Comparison of ENCODE assay signal across 17 cellular contexts in genomic region chr1:84884671-84885389, GRCh38. TPM values are rescaled to one million over a fixed set of nuclear protein-coding genes. Genes with fewer than 3 reads are reported as not detected.
DNase-seq lines count a peak whose midpoint lies in the region; ATAC-seq and TF ChIP-seq lines count a peak whose summit lies in the region.
"Had no signal": no experiment of that assay in that cellular context is flagged by ENCODE, and none has a peak within 500 bp of the region (broad histone marks: within the 10 kb centered on the region; RNA-seq: fewer than 3 reads in every experiment).

No MANE protein-coding gene starts in this region.

- H3K79me1 ChIP-seq in IMR-90 (ENCODE audit: low read depth in 1 of 2, low read length in 2 of 2): no peaks in the 10 kb centered on the region; a peak in 1 of 4 replicates

- H3K27me3 ChIP-seq in IMR-90 (ENCODE audit: control insufficient read depth, insufficient read depth, low read length) (no peaks in the 10 kb centered on the region), right atrium auricular region (no peaks in the 10 kb centered on the region)
- H3K27me3 ChIP-seq: transverse colon had no signal

- H2BK15ac ChIP-seq in IMR-90 (ENCODE audit: low read depth, low read length): no peak overlapping the region

- H2BK20ac ChIP-seq in IMR-90 (ENCODE audit: low read depth, low read length): peak overlapping the region; percentile 56; the same call in 1 of the 2 replicates

- peak overlapping the region; percentile 35; the same call in 1 of the 2 replicates for H2BK120ac ChIP-seq in IMR-90 (ENCODE audit: low read depth, low read length)

- intact Hi-C loops in IMR-90 (cut with micrococcal nuclease): no loop called here

- no peak overlapping the region for H4K91ac ChIP-seq in IMR-90 (ENCODE audit: insufficient read depth, low read depth, low read length)

- no peaks in the 10 kb centered on the region for H4K20me1 ChIP-seq in IMR-90 (ENCODE audit: insufficient read depth, low read length)

- no peak overlapping the region for H3K23ac ChIP-seq in IMR-90 (ENCODE audit: low read depth, low read length)

- H3K27ac ChIP-seq in IMR-90 (ENCODE audit: insufficient read depth, low read length) (no peak overlapping the region), epithelial cell of prostate (peak overlapping the region; percentile 69), right atrium auricular region (peak overlapping the region; percentile 42 to 73)
- H3K27ac ChIP-seq: gastroesophageal sphincter, transverse colon had no signal

- DNase-seq in AG08395 (ENCODE audit: low spot score) (peak; percentile 35), IMR-90 (no peak), epithelial cell of prostate (ENCODE audit: low read depth, low spot score) (no peak), right atrium auricular region (ENCODE audit: low spot score) (no peak), NCI-H1436 treated with DMSO at 0.1 percent for 48 hours (lab: John Stamatoyannopoulos, UW) (no peak), iPS-NIHi11 (ENCODE audit: low spot score) (no peak), hepatic stellate cell (ENCODE audit: low spot score) (no peak)
- DNase-seq: ACHN; activated naive CD4-positive, alpha-beta T cell treated with anti-CD3 and anti-CD28 coated beads for 36 hours; GDM1; immature natural killer cell; NCI-H1105; SIG-M5; transverse colon had no signal

- no peak overlapping the region for H4K5ac ChIP-seq in IMR-90 (ENCODE audit: low read depth, low read length)

- H3K9me3 ChIP-seq in IMR-90 (ENCODE audit: control insufficient read depth, insufficient read depth, low read length): no peaks in the 10 kb centered on the region
- no peaks in the 10 kb centered on the region for H3K9me3 ChIP-seq in right atrium auricular region
- H3K9me3 ChIP-seq: transverse colon had no signal

- no CpG with 5 or more reads among the region's 7 CpGs for WGBS in IMR-90 (ENCODE audit: extremely low coverage in 2 of 2, insufficient read length in 1 of 2), 2 experiments

- H2AFZ ChIP-seq in IMR-90 (replicated peaks; ENCODE audit: low read length, poor library complexity): no peak overlapping the region

- dilution Hi-C loops in IMR-90 (cut with HindIII; ENCODE audit: low sequenced_read_pairs, unreplicated experiment): no loop called here

- H3K4me1 ChIP-seq in IMR-90 (ENCODE audit: control insufficient read depth, insufficient read depth, low read length) (peaks cover 5% of the 10 kb centered on the region), right atrium auricular region (peaks cover 0 to 25% of the 10 kb centered on the region in 2 donors)
- H3K4me1 ChIP-seq: gastroesophageal sphincter, transverse colon had no signal

- no peak overlapping the region for H3K4me3 ChIP-seq in IMR-90 (ENCODE audit: insufficient read depth, low read depth, low read length)
- H3K4me3 ChIP-seq in right atrium auricular region: no peak overlapping the region
- H3K4me3 ChIP-seq: gastroesophageal sphincter, transverse colon had no signal

- no peak overlapping the region for H2AK5ac ChIP-seq in IMR-90 (ENCODE audit: low read depth, low read length)

- H3K36me3 ChIP-seq in IMR-90 (ENCODE audit: control insufficient read depth, insufficient read depth, low read length) (no peaks in the 10 kb centered on the region), right atrium auricular region (no peaks in the 10 kb centered on the region)
- H3K36me3 ChIP-seq: gastroesophageal sphincter, transverse colon had no signal

- H3K18ac ChIP-seq in IMR-90 (ENCODE audit: low read depth, low read length): no peak overlapping the region; the same call in 1 of the 2 replicates

- CTCF ChIA-PET in IMR-90 (lab: Yijun Ruan, JAX): interaction anchor here (0.7 kb wide), 1 partner anchor 23 kb away, joined by 3 read pairs; no protein-coding TSS in a partner anchor

- H3K56ac ChIP-seq in IMR-90 (ENCODE audit: extremely low read depth, insufficient read depth, low read length): no peak overlapping the region

- H3K14ac ChIP-seq in IMR-90 (replicated peaks; ENCODE audit: low read depth, low read length): no peak overlapping the region

- TF ChIP-seq RAD21 in IMR-90 (IDR thresholded peaks at IDR 0.05; ENCODE audit: low read length): no peak

- in situ Hi-C loops in IMR-90 (cut with MboI; ENCODE audit: low sequenced_read_pairs): no loop called here

- ATAC-seq in IMR-90 (ENCODE audit: low read depth): peak; percentile 30
- no peak for ATAC-seq in HG02642 (IDR thresholded peaks at IDR 0.05; ENCODE audit: poor library complexity, unreplicated experiment)
- ATAC-seq: gastroesophageal sphincter; stimulated activated memory B cell treated with anti-CD40 and anti-IgM and Interleukin-4, amounts not matched to agents 10 μg/mL and 1 μg/mL and 100 μg/mL, for 72 hours had no signal

- no peak overlapping the region for H2BK5ac ChIP-seq in IMR-90 (ENCODE audit: low read depth, low read length, poor library complexity, severe bottlenecking)

- no peak for TF ChIP-seq POLR2A in IMR-90 (IDR thresholded peaks at IDR 0.05; ENCODE audit: low read depth, low read length)

- no TSS peak for BruUV-seq in IMR-90 (replicated peaks; lab: Mats Ljungman, UMichigan)

- H3K4ac ChIP-seq in IMR-90 (ENCODE audit: low read depth, low read length): 0 out of 2 replicates have a peak overlapping the region, but pooled peaks have one; percentile 19

- H4K8ac ChIP-seq in IMR-90 (ENCODE audit: low read depth in 2 of 2, low read length in 2 of 2): peak overlapping the region in 1 of 2 experiments; percentile 30; a peak in 1 of 4 replicates

- H2AK9ac ChIP-seq in IMR-90 (replicated peaks; ENCODE audit: low read depth, low read length, poor library complexity): no peak overlapping the region

- no peak overlapping the region for H3K9ac ChIP-seq in IMR-90 (ENCODE audit: low read depth, low read length)

- TF ChIP-seq CTCF in IMR-90 (conservative IDR thresholded peaks at IDR 0.05; ENCODE audit: low read depth, low read length) (no peak), right atrium auricular region (IDR thresholded peaks at IDR 0.05) (no peak)

- H3K4me2 ChIP-seq in IMR-90 (ENCODE audit: low read depth, low read length): no peak overlapping the region

- POLR2A ChIA-PET in IMR-90 (lab: Charles Lee; ENCODE audit: unreplicated experiment): no interaction called here

- H3K9me1 ChIP-seq in IMR-90 (ENCODE audit: insufficient read depth, low read length): peaks cover 2% of the 10 kb centered on the region; the same call in 1 of the 2 replicates

TF ChIP-seq in IMR-90, 13 proteins besides CTCF, POLR2A, EP300 and RAD21:
- TF ChIP-seq MAZ (IDR thresholded peaks at IDR 0.05; ENCODE audit: borderline replicate concordance, low read depth, low read length) (no peak), USF2 (IDR thresholded peaks at IDR 0.05; ENCODE audit: low read depth, low read length) (no peak), MXI1 (IDR thresholded peaks at IDR 0.05; ENCODE audit: borderline replicate concordance, low read depth, low read length) (no peak), ELK1 (IDR thresholded peaks at IDR 0.05; ENCODE audit: borderline replicate concordance, low read depth, low read length) (no peak), MAFK (IDR thresholded peaks at IDR 0.05; ENCODE audit: low read depth, low read length) (no peak), BHLHE40 (IDR thresholded peaks at IDR 0.05; ENCODE audit: low read depth, low read length) (no peak), NFE2L2 (IDR thresholded peaks at IDR 0.05; ENCODE audit: low read depth, low read length) (no peak), FOS (IDR thresholded peaks at IDR 0.05; ENCODE audit: low read depth, low read length) (no peak), SMC3 (IDR thresholded peaks at IDR 0.05; ENCODE audit: low read depth, low read length) (no peak), RCOR1 (IDR thresholded peaks at IDR 0.05; ENCODE audit: insufficient replicate concordance, low read length) (no peak), RFX5 (IDR thresholded peaks at IDR 0.05; ENCODE audit: low read depth, low read length) (no peak), CEBPB (IDR thresholded peaks at IDR 0.05; ENCODE audit: low read depth, low read length) (no peak), CHD1 (IDR thresholded peaks at IDR 0.05; ENCODE audit: low read depth, low read length) (no peak)

RNA-seq across cellular contexts. Expression of gene LPAR3, which starts 8.2 kb away (rescaled TPM):
- total RNA-seq in IMR-90 (2012; rRNA removed) (0.18 and 0.28 TPM in 2 replicates), right atrium auricular region (10 to 100 TPM; 40.4 to 56.7 TPM)
- 0.07 and 0.09 TPM in 2 replicates for polyA plus RNA-seq in IMR-90 (2012; rRNA removed)
- 0.12 and 0.56 TPM in 2 replicates for polyA plus RNA-seq in IMR-90 (2012; cell fraction: cytosol; rRNA removed)
- polyA plus RNA-seq in IMR-90 (2012; cell fraction: nucleus; rRNA removed; ENCODE audit: low replicate concordance): 0.03 TPM in 1 of 2 replicates, not detected in the other

Comparison
In these comparisons a context has a peak if more than half of its experiments do, and no peak if none do; other contexts are left out.
1. RNA of gene LPAR3, which starts 8.2 kb away (total RNA-seq): 40.4 to 56.7 TPM in right atrium auricular region; 0.18 to 0.28 TPM in IMR-90; every median in the first group is over 10 times any median in the second.